28 cellular contexts compared by ENCODE assay signal in the genomic region with DNA sequence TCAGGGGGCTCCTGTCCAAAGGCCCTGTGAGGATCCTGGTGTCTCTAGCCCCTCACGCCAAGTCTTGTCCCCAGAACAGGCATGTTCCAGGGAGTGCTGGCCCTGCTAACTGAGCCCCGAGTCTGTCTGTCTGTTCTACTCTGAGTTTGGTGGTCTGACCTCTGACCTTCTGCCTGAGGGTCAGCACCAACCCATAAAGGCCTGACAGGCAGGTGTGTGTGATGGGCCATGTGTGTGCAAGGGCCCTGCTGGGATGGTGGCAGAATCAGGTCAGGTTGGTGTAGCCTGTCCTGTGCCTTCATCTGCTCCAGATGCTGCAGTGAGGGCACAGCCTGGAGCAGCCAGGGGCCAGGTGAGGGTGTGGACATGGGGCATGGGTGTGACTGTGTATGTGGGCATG.
"Had no signal": no experiment of that assay in that cellular context is flagged by ENCODE, and none has a peak within 500 bp of the region (broad histone marks: within the 10 kb centered on the region; RNA-seq: fewer than 3 reads in every experiment).

No MANE protein-coding gene starts in this region.

- H3K4me3 Mint-ChIP-seq: activated B cell treated with CpG ODN at 0.5 μM for 24 hours; activated CD4-positive, alpha-beta memory T cell treated with anti-CD3 and anti-CD28 coated beads for 36 hours; activated naive CD8-positive, alpha-beta T cell; activated T-cell treated with anti-CD3 and anti-CD28 coated beads, Interleukin-2, amount 50 U/mL, for 4 hours; activated T-helper 17 cell treated with anti-CD3 and anti-CD28 coated beads, Interleukin-2, amount 50 U/mL, for 72 hours; effector memory CD8-positive, alpha-beta T cell; nephron; T-helper 2 cell treated with Interferon-gamma antibody and Interleukin-4, amounts not matched to agents 5 μg/mL and 100 μg/mL, for 36 hours had no signal

- H3K27ac Mint-ChIP-seq: activated B cell treated with CpG ODN at 0.5 μM for 24 hours; activated CD4-positive, alpha-beta memory T cell treated with anti-CD3 and anti-CD28 coated beads for 36 hours; activated naive CD8-positive, alpha-beta T cell; activated T-helper 17 cell treated with anti-CD3 and anti-CD28 coated beads, Interleukin-2, amount 50 U/mL, for 72 hours; nephron; progenitor cell of endocrine pancreas; T-helper 2 cell treated with Interferon-gamma antibody and Interleukin-4, amounts not matched to agents 5 μg/mL and 100 μg/mL, for 36 hours had no signal

- H3K4me1 Mint-ChIP-seq: nephron had no signal

- H3K9me3 ChIP-seq: gastrocnemius medialis, ovary had no signal

- H3K4me3 ChIP-seq: coronary artery, dorsolateral prefrontal cortex, gastrocnemius medialis, hepatocyte, left ventricle myocardium inferior, lung, ovary, sigmoid colon, tibial nerve had no signal

- H3K9me3 Mint-ChIP-seq: effector memory CD8-positive, alpha-beta T cell had no signal

- DNase-seq: activated B cell treated with CpG ODN at 0.5 μM for 24 hours; activated CD4-positive, alpha-beta memory T cell treated with anti-CD3 and anti-CD28 coated beads for 36 hours; activated CD4-positive, alpha-beta T cell treated with anti-CD3 and anti-CD28 coated beads for 4 hours; activated T-cell treated with anti-CD3 and anti-CD28 coated beads, Interleukin-2, amount 50 U/mL, for 4 hours; anterior cingulate cortex; cerebellar nuclear complex; dorsolateral prefrontal cortex; effector memory CD8-positive, alpha-beta T cell; erythroblast; gastrocnemius medialis; islet precursor cell; left ventricle myocardium inferior; mesendoderm; sigmoid colon; small intestine; stimulated activated CD4-positive, alpha-beta T cell treated with anti-CD3 and anti-CD28 coated beads, Interleukin-4, amount 100 ng/mL, for 4 hours; stimulated activated CD8-positive, alpha-beta memory T cell treated with anti-CD3 and anti-CD28 coated beads, Interleukin-4, amount 100 ng/mL, for 48 hours; stimulated activated naive CD4-positive, alpha-beta T cell had no signal

- H3K36me3 ChIP-seq: gastrocnemius medialis, left ventricle myocardium inferior, ovary, sigmoid colon, tibial nerve had no signal

- ATAC-seq: activated T-cell treated with anti-CD3 and anti-CD28 coated beads, Interleukin-2, amount 50 U/mL, for 4 hours; activated T-helper 17 cell treated with anti-CD3 and anti-CD28 coated beads, Interleukin-2, amount 50 U/mL, for 72 hours; effector memory CD8-positive, alpha-beta T cell; gastrocnemius medialis had no signal

- H3K27me3 ChIP-seq: dorsolateral prefrontal cortex, gastrocnemius medialis, hepatocyte, ovary, sigmoid colon, tibial nerve had no signal

- H3K27me3 Mint-ChIP-seq: activated B cell treated with CpG ODN at 0.5 μM for 24 hours; activated CD4-positive, alpha-beta memory T cell treated with anti-CD3 and anti-CD28 coated beads for 36 hours; activated naive CD8-positive, alpha-beta T cell; activated T-helper 17 cell treated with anti-CD3 and anti-CD28 coated beads, Interleukin-2, amount 50 U/mL, for 72 hours; effector memory CD8-positive, alpha-beta T cell; progenitor cell of endocrine pancreas had no signal

- H3K27ac ChIP-seq: coronary artery, dorsolateral prefrontal cortex, gastrocnemius medialis, hepatocyte, left ventricle myocardium inferior, ovary, sigmoid colon, tibial nerve had no signal
